In the genomic region with DNA sequence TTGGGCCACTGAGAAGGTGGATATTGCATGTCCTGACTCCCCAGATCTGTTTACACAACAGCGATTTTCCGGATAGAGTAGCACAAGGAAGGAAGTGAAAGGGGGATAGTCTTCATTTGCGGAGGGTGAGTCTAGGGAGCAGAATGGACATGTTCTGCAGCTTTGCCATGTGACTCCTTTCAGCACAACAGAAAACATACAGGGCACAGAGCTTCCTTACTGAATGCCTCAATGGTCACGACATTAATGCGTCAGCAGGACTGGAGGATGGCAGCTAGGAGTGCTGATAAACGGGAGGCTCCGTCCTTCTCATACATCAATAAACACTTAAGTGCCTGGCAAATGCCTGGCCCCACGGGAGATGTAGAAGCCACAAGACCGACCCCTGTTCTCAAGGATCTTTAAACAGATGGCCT, we compare ENCODE assay signal across 10 cellular contexts.
DNase-seq lines count a peak whose midpoint lies in the region; TF ChIP-seq lines count a peak whose summit lies in the region.
"Had no signal": no experiment of that assay in that cellular context is flagged by ENCODE, and none has a peak within 500 bp of the region (broad histone marks: within the 10 kb centered on the region; RNA-seq: fewer than 3 reads in every experiment).

No MANE protein-coding gene starts in this region.

- no peaks in the 10 kb centered on the region for H3K9me3 ChIP-seq in left ventricle myocardium inferior (replicated peaks)
- no peaks in the 10 kb centered on the region for H3K9me3 ChIP-seq in MM.1S (replicated peaks; ENCODE audit: insufficient read depth, low read length)
- H3K9me3 ChIP-seq in breast epithelium: no peaks in the 10 kb centered on the region

- no peak for TF ChIP-seq CTCF in left ventricle myocardium inferior (IDR thresholded peaks at IDR 0.05; ENCODE audit: borderline replicate concordance)
- no peak for TF ChIP-seq CTCF in MM.1S (IDR thresholded peaks at IDR 0.05; ENCODE audit: low read length)
- TF ChIP-seq CTCF in breast epithelium (IDR thresholded peaks at IDR 0.05): no peak

- H3K27me3 ChIP-seq in left ventricle myocardium inferior (ENCODE audit: low read depth): no peaks in the 10 kb centered on the region
- H3K27me3 ChIP-seq in MM.1S (replicated peaks; ENCODE audit: insufficient read depth, low read length): peaks cover 4% of the 10 kb centered on the region; the same call in 1 of the 2 replicates
- no peaks in the 10 kb centered on the region for H3K27me3 ChIP-seq in breast epithelium

- H3K27ac Mint-ChIP-seq in T-helper 2 cell treated with Interferon-gamma antibody and Interleukin-4, amounts not matched to agents 5 μg/mL and 100 μg/mL, for 36 hours: peak overlapping the region; percentile 64

- peaks cover 43% of the 10 kb centered on the region for H3K4me1 Mint-ChIP-seq in T-helper 2 cell treated with Interferon-gamma antibody and Interleukin-4, amounts not matched to agents 5 μg/mL and 100 μg/mL, for 36 hours (ENCODE audit: low read depth)

- H4K20me1 ChIP-seq in MM.1S (ENCODE audit: insufficient read depth, low read length): no peaks in the 10 kb centered on the region

- H3K36me3 Mint-ChIP-seq in T-helper 2 cell treated with Interferon-gamma antibody and Interleukin-4, amounts not matched to agents 5 μg/mL and 100 μg/mL, for 36 hours (ENCODE audit: low read depth): no peaks in the 10 kb centered on the region

- H3K4me3 Mint-ChIP-seq in T-helper 2 cell treated with Interferon-gamma antibody and Interleukin-4, amounts not matched to agents 5 μg/mL and 100 μg/mL, for 36 hours: no peak overlapping the region

- no peaks in the 10 kb centered on the region for H3K9me3 Mint-ChIP-seq in T-helper 2 cell treated with Interferon-gamma antibody and Interleukin-4, amounts not matched to agents 5 μg/mL and 100 μg/mL, for 36 hours

- no peak for TF ChIP-seq POLR2A in breast epithelium (IDR thresholded peaks at IDR 0.05)

- H3K36me3 ChIP-seq in left ventricle myocardium inferior (no peaks in the 10 kb centered on the region), MM.1S (replicated peaks; ENCODE audit: insufficient read depth, low read length) (no peaks in the 10 kb centered on the region), breast epithelium (no peaks in the 10 kb centered on the region)

- no peak overlapping the region for H3K9ac ChIP-seq in MM.1S (ENCODE audit: low read length)

- no peaks in the 10 kb centered on the region for H3F3A ChIP-seq in MM.1S (ENCODE audit: insufficient read depth, low read length)

- no peaks in the 10 kb centered on the region for H3K79me2 ChIP-seq in MM.1S (ENCODE audit: low read length)

- H3K4me3 ChIP-seq in left ventricle myocardium inferior (no peak overlapping the region), MM.1S (ENCODE audit: low read length) (no peak overlapping the region), breast epithelium (no peak overlapping the region)

- H3K9me2 ChIP-seq in MM.1S (replicated peaks; ENCODE audit: insufficient read depth, low read length): no peaks in the 10 kb centered on the region

- H2AFZ ChIP-seq in MM.1S (ENCODE audit: low read length): no peak overlapping the region

- no peak for DNase-seq in T-helper 2 cell treated with Interferon-gamma antibody and Interleukin-4, amounts not matched to agents 5 μg/mL and 100 μg/mL, for 36 hours (ENCODE audit: low spot score)
- DNase-seq in T-helper 2 cell (no peak), left ventricle myocardium inferior (no peak), substantia nigra (lab: John Stamatoyannopoulos, UW) (peak in 28 of 49 donors; percentile 28 to 82 (median 54)), MM.1S (no peak), breast epithelium (ENCODE audit: low spot score in 2 of 2) (no peak)
- no peak for DNase-seq in stimulated activated CD4-positive, alpha-beta T cell treated with anti-CD3 and anti-CD28 coated beads, Interleukin-12 subunit alpha, Interleukin-12 subunit beta, amount 100 ng/mL, for 4 hours
- DNase-seq: effector CD8-positive, alpha-beta T cell; PC-3 had no signal

- peak overlapping the region; percentile 80 for H3K27ac ChIP-seq in left ventricle myocardium inferior (replicated peaks)
- H3K27ac ChIP-seq in substantia nigra (ENCODE audit: low read depth, low read length, poor library complexity, severe bottlenecking): peak overlapping the region; percentile 99
- no peak overlapping the region for H3K27ac ChIP-seq in MM.1S (ENCODE audit: low read length)
- no peak overlapping the region for H3K27ac ChIP-seq in breast epithelium

- intact Hi-C loops in left ventricle myocardium inferior (cut with micrococcal nuclease): no loop called here
- intact Hi-C loops in breast epithelium (cut with DNase I; ENCODE audit: low total_unique reads): no loop called here

- H3K4me2 ChIP-seq in MM.1S (ENCODE audit: low read depth, low read length): no peak overlapping the region

- no peaks in the 10 kb centered on the region for H3K27me3 Mint-ChIP-seq in T-helper 2 cell treated with Interferon-gamma antibody and Interleukin-4, amounts not matched to agents 5 μg/mL and 100 μg/mL, for 36 hours (ENCODE audit: low read depth)

- H3K4me1 ChIP-seq in left ventricle myocardium inferior (peaks cover 81% of the 10 kb centered on the region), MM.1S (ENCODE audit: low read length) (peaks cover 12% of the 10 kb centered on the region), breast epithelium (no peaks in the 10 kb centered on the region)

TF ChIP-seq in PFSK-1, 5 proteins besides CTCF, POLR2A, EP300 and RAD21:
- TF ChIP-seq, protein P1, sequence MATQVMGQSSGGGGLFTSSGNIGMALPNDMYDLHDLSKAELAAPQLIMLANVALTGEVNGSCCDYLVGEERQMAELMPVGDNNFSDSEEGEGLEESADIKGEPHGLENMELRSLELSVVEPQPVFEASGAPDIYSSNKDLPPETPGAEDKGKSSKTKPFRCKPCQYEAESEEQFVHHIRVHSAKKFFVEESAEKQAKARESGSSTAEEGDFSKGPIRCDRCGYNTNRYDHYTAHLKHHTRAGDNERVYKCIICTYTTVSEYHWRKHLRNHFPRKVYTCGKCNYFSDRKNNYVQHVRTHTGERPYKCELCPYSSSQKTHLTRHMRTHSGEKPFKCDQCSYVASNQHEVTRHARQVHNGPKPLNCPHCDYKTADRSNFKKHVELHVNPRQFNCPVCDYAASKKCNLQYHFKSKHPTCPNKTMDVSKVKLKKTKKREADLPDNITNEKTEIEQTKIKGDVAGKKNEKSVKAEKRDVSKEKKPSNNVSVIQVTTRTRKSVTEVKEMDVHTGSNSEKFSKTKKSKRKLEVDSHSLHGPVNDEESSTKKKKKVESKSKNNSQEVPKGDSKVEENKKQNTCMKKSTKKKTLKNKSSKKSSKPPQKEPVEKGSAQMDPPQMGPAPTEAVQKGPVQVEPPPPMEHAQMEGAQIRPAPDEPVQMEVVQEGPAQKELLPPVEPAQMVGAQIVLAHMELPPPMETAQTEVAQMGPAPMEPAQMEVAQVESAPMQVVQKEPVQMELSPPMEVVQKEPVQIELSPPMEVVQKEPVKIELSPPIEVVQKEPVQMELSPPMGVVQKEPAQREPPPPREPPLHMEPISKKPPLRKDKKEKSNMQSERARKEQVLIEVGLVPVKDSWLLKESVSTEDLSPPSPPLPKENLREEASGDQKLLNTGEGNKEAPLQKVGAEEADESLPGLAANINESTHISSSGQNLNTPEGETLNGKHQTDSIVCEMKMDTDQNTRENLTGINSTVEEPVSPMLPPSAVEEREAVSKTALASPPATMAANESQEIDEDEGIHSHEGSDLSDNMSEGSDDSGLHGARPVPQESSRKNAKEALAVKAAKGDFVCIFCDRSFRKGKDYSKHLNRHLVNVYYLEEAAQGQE (IDR thresholded peaks at IDR 0.05; ENCODE audit: insufficient read depth in 1 of 2, low read depth in 2 of 2, low read length in 2 of 2): no peak
- TF ChIP-seq POLR2AphosphoS5 (IDR thresholded peaks at IDR 0.05; ENCODE audit: low read depth, low read length): no peak
- no peak for TF ChIP-seq SIN3A (IDR thresholded peaks at IDR 0.05; ENCODE audit: borderline replicate concordance, insufficient read depth, low read length)
- peak; percentile 15 for TF ChIP-seq FOXP2 (optimal IDR thresholded peaks at IDR 0.05; ENCODE audit: borderline replicate concordance, extremely low read depth, extremely low read length, insufficient read depth)
- no peak for TF ChIP-seq TAF1 (IDR thresholded peaks at IDR 0.05; ENCODE audit: borderline replicate concordance, insufficient read depth, low read length)

Comparison
In these comparisons a context has a peak if more than half of its experiments do, and no peak if none do; other contexts are left out.
1. DNase-seq: peak in substantia nigra (28 of 49); none in T-helper 2 cell treated with Interferon-gamma antibody and Interleukin-4, amounts not matched to agents 5 μg/mL and 100 μg/mL, for 36 hours (single experiment), T-helper 2 cell (0 of 5), left ventricle myocardium inferior (single experiment), MM.1S (single experiment), breast epithelium (0 of 2) and stimulated activated CD4-positive, alpha-beta T cell treated with anti-CD3 and anti-CD28 coated beads, Interleukin-12 subunit alpha, Interleukin-12 subunit beta, amount 100 ng/mL, for 4 hours (single experiment).
2. H3K27ac ChIP-seq: peak in left ventricle myocardium inferior (single experiment) and substantia nigra (single experiment); none in MM.1S (single experiment) and breast epithelium (0 of 2).